ENCODE assay signal across 8 cellular contexts in genomic region chr17:44071772-44072171, GRCh38. TPM values are rescaled to one million over a fixed set of nuclear protein-coding genes. Genes with fewer than 3 reads are reported as not detected.
DNase-seq lines count a peak whose midpoint lies in the region; ATAC-seq and TF ChIP-seq lines count a peak whose summit lies in the region.

No MANE protein-coding gene starts in this region.

- in situ Hi-C loops in G401 (cut with HindIII; ENCODE audit: low sequenced_read_pairs) = no loop called here

- H3K27me3 ChIP-seq in breast epithelium (no peaks in the 10 kb centered on the region), mucosa of rectum (ENCODE audit: control insufficient read depth in 2 of 2, insufficient read depth in 2 of 2, low read length in 2 of 2) (no peaks in the 10 kb centered on the region), aorta (ENCODE audit: control insufficient read depth in 1 of 2, insufficient read depth in 2 of 2, low read length in 1 of 2) (no peaks in the 10 kb centered on the region)

- no peak overlapping the region for H3K9ac ChIP-seq in mucosa of rectum (ENCODE audit: low read depth in 1 of 2, low read length in 2 of 2)

- intact Hi-C loops in breast epithelium (cut with DNase I; ENCODE audit: low total_unique reads) = no loop called here
- intact Hi-C loops in aorta (cut with DNase I) = loop anchor here (2.0 to 5.0 kb wide), 3 partner anchors 36 to 96 kb away; no protein-coding TSS in a partner anchor

- 28 to 29% methylated on average over 2 of the region's 2 CpGs for WGBS in aorta, 2 donors

- H3K9me3 ChIP-seq in breast epithelium (no peaks in the 10 kb centered on the region), mucosa of rectum (ENCODE audit: control insufficient read depth in 2 of 2, low read length in 2 of 2) (no peaks in the 10 kb centered on the region), aorta (ENCODE audit: control insufficient read depth, low read length) (no peaks in the 10 kb centered on the region)

- H3K4me1 ChIP-seq in breast epithelium (peaks cover 4 to 5% of the 10 kb centered on the region in 2 donors), mucosa of rectum (ENCODE audit: control insufficient read depth in 2 of 2, insufficient read depth in 2 of 2, low read length in 2 of 2) (peaks cover 14 to 20% of the 10 kb centered on the region in 2 donors), aorta (ENCODE audit: control insufficient read depth in 1 of 2, insufficient read depth in 2 of 2, low read length in 2 of 2) (no peaks in the 10 kb centered on the region)

- H3K36me3 ChIP-seq in breast epithelium = peaks cover 6% of the 10 kb centered on the region
- peaks cover 13 to 22% of the 10 kb centered on the region in 2 donors for H3K36me3 ChIP-seq in mucosa of rectum (ENCODE audit: control insufficient read depth in 2 of 2, insufficient read depth in 2 of 2, low read length in 2 of 2)
- H3K36me3 ChIP-seq in aorta (ENCODE audit: control insufficient read depth in 1 of 2, insufficient read depth in 2 of 2, low read length in 1 of 2) = peaks cover 0 to 2% of the 10 kb centered on the region in 2 donors

- H3K4me3 ChIP-seq in AG10803 (ENCODE audit: low read length) (peak overlapping the region; percentile 84), breast epithelium (peak overlapping the region; percentile 55 to 72 (median 56)), mucosa of rectum (ENCODE audit: low read length in 2 of 2) (peak overlapping the region; percentile 44 to 92), aorta (ENCODE audit: low read length in 2 of 2) (peak overlapping the region in 1 of 2 donors; percentile 44)

- H3K27ac ChIP-seq in breast epithelium (peak overlapping the region; percentile 36 to 40), mucosa of rectum (ENCODE audit: low read depth in 2 of 2, low read length in 2 of 2) (peak overlapping the region; percentile 11 to 24), aorta (ENCODE audit: low read depth in 1 of 2, low read length in 2 of 2) (peak overlapping the region in 1 of 2 donors; percentile 52)

- DNase-seq in AG10803 (ENCODE audit: low read depth) = no peak
- DNase-seq in HT-29 (ENCODE audit: low spot score) = peak; percentile 5
- no peak for DNase-seq in breast epithelium (ENCODE audit: low spot score in 2 of 2)
- DNase-seq in NCI-H345 (lab: John Stamatoyannopoulos, UW) = no peak
- no peak for DNase-seq in aorta
- no peak for DNase-seq in G401 (ENCODE audit: low spot score)

- no peak for TF ChIP-seq CTCF in AG10803 (conservative IDR thresholded peaks at IDR 0.05; ENCODE audit: low read length)
- TF ChIP-seq CTCF in breast epithelium (IDR thresholded peaks at IDR 0.05) = no peak

- TF ChIP-seq POLR2A in breast epithelium (IDR thresholded peaks at IDR 0.05) = no peak

- ATAC-seq in GM19035 (IDR thresholded peaks at IDR 0.05; ENCODE audit: unreplicated experiment) = no peak
- ATAC-seq in aorta (ENCODE audit: low FRiP score) = no peak

RNA-seq across cellular contexts. Expression of gene G6PC3, which starts 1.2 kb away (rescaled TPM):
- 64.6 and 74.2 TPM in 2 replicates for total RNA-seq in HT-29 (2014; rRNA removed; shearing (Covaris generic))
- total RNA-seq in breast epithelium (10 to 100 TPM; 34.7 to 39.8 (median 35.4) TPM), aorta (10 to 100 TPM; 30.3 to 32.5 TPM)
- polyA plus RNA-seq in aorta = 10 to 100 TPM; 22.7 to 40.0 TPM
- 18.6 and 23.2 TPM in 2 replicates for total RNA-seq in G401 (2014; rRNA removed; shearing (Covaris generic))

RNA-seq across cellular contexts. Expression of gene LSM12, which starts 5.3 kb away (rescaled TPM):
- 38.9 and 50.0 TPM in 2 replicates for total RNA-seq in HT-29 (2014; rRNA removed; shearing (Covaris generic))
- 10 to 100 TPM; 36.8 to 45.4 (median 43.6) TPM for total RNA-seq in breast epithelium
- 10 to 100 TPM; 36.9 to 43.4 TPM for total RNA-seq in aorta
- polyA plus RNA-seq in aorta = 10 to 100 TPM; 19.0 to 19.8 TPM
- 93.5 and 116 TPM in 2 replicates for total RNA-seq in G401 (2014; rRNA removed; shearing (Covaris generic))

RNA-seq across cellular contexts. Expression of gene HDAC5, which starts 51.7 kb away (rescaled TPM):
- 54.8 and 56.3 TPM in 2 replicates for total RNA-seq in HT-29 (2014; rRNA removed; shearing (Covaris generic))
- 10 to 100 TPM; 66.5 to 79.3 (median 75.4) TPM for total RNA-seq in breast epithelium
- total RNA-seq in aorta = 10 to 100 TPM; 69.7 to 82.6 TPM
- 10 to 100 TPM; 28.9 to 83.4 TPM for polyA plus RNA-seq in aorta
- total RNA-seq in G401 (2014; rRNA removed; shearing (Covaris generic)) = 65.5 and 70.6 TPM in 2 replicates

RNA-seq across cellular contexts. Expression of gene TMEM101, which starts 57.0 kb away (rescaled TPM):
- total RNA-seq in HT-29 (2014; rRNA removed; shearing (Covaris generic)) = 78.2 and 83.1 TPM in 2 replicates
- total RNA-seq in breast epithelium (10 to 100 TPM; 28.6 to 80.8 (median 41.0) TPM), aorta (10 to 100 TPM; 15.2 to 16.7 TPM)
- 10 to 100 TPM; 21.5 to 25.0 TPM for polyA plus RNA-seq in aorta
- 53.3 and 63.2 TPM in 2 replicates for total RNA-seq in G401 (2014; rRNA removed; shearing (Covaris generic))
